Comparison of ENCODE assay signal across 22 cellular contexts in the genomic region with DNA sequence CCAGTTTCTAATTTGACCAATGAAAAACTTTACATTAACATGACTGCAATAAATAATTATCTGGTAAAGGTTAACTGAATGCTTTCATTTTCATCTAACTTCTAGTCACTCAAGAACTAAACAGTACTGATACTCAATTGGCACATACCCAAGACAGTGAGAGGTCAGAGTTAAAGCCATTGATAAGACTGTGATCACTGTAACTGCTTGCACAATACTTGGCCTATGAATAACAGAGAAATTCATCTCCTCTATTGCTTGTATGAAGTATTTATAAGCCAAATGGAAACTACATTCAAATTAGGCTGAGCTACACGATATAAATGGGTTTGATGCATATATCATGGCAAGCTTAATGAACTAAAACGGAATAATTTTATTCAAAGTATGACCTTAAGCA.
"Had no signal": no experiment of that assay in that cellular context is flagged by ENCODE, and none has a peak within 500 bp of the region (broad histone marks: within the 10 kb centered on the region; RNA-seq: fewer than 3 reads in every experiment).

No MANE protein-coding gene starts in this region.

- H3K27me3 ChIP-seq: breast epithelium, right atrium auricular region, suprapubic skin had no signal

- H3K36me3 ChIP-seq: breast epithelium had no signal

- DNase-seq: activated CD4-positive, alpha-beta T cell treated with anti-CD3 and anti-CD28 coated beads, Interleukin-2, amount 10 ng/mL, durations not matched to agents 7 days and 5 days; activated CD8-positive, alpha-beta memory T cell treated with anti-CD3 and anti-CD28 coated beads, Interleukin-2, amount 50 U/mL, for 48 hours; activated gamma-delta T cell treated with Interleukin-2 at 50 U/mL for 16 hours; activated naive CD8-positive, alpha-beta T cell treated with anti-CD3 and anti-CD28 coated beads, Interleukin-2, amount 10 ng/mL, durations not matched to agents 7 days and 5 days; activated T-cell treated with anti-CD3 and anti-CD28 coated beads, Interleukin-2, amount 50 U/mL, for 72 hours; aorta; cerebellar nuclear complex; hypothalamus; left ventricle myocardium superior; mesendoderm; nucleus accumbens; stimulated activated CD4-positive, alpha-beta T cell treated with anti-CD3 and anti-CD28 coated beads, Interleukin-4, amount 100 ng/mL, for 4 hours; T-helper 9 cell had no signal

- H3K4me3 Mint-ChIP-seq: activated CD4-positive, alpha-beta T cell treated with anti-CD3 and anti-CD28 coated beads, Interleukin-2, amount 10 ng/mL, durations not matched to agents 7 days and 5 days; activated naive CD8-positive, alpha-beta T cell treated with anti-CD3 and anti-CD28 coated beads, Interleukin-2, amount 10 ng/mL, durations not matched to agents 7 days and 5 days; activated T-cell treated with anti-CD3 and anti-CD28 coated beads, Interleukin-2, amount 50 U/mL, for 72 hours; dendritic cell treated with granulocyte-macrophage colony-stimulating factor and Interleukin-4, amounts not matched to agents 40 ng/mL and 50 ng/mL, for 4 days; nephron; stimulated activated naive CD8-positive, alpha-beta T cell treated with anti-CD3 and anti-CD28 coated beads, Interleukin-15, Interleukin-2, amounts not matched to agents 100 ng/mL and 50 ng/mL, for 24 hours; type B pancreatic cell had no signal

- H3K4me3 ChIP-seq: breast epithelium, right atrium auricular region, skin epidermis, suprapubic skin had no signal

- H3K9me3 Mint-ChIP-seq: activated CD4-positive, alpha-beta T cell treated with anti-CD3 and anti-CD28 coated beads, Interleukin-2, amount 10 ng/mL, durations not matched to agents 7 days and 5 days; activated naive CD8-positive, alpha-beta T cell treated with anti-CD3 and anti-CD28 coated beads, Interleukin-2, amount 10 ng/mL, durations not matched to agents 7 days and 5 days; activated T-cell treated with anti-CD3 and anti-CD28 coated beads, Interleukin-2, amount 50 U/mL, for 72 hours; dendritic cell treated with granulocyte-macrophage colony-stimulating factor and Interleukin-4, amounts not matched to agents 40 ng/mL and 50 ng/mL, for 4 days; nephron; stimulated activated naive CD8-positive, alpha-beta T cell treated with anti-CD3 and anti-CD28 coated beads, Interleukin-15, Interleukin-2, amounts not matched to agents 100 ng/mL and 50 ng/mL, for 24 hours; type B pancreatic cell had no signal

- H3K4me1 ChIP-seq: breast epithelium, right atrium auricular region, suprapubic skin had no signal

- H3K27me3 Mint-ChIP-seq: activated CD4-positive, alpha-beta T cell treated with anti-CD3 and anti-CD28 coated beads, Interleukin-2, amount 10 ng/mL, durations not matched to agents 7 days and 5 days; activated naive CD8-positive, alpha-beta T cell treated with anti-CD3 and anti-CD28 coated beads, Interleukin-2, amount 10 ng/mL, durations not matched to agents 7 days and 5 days; dendritic cell treated with granulocyte-macrophage colony-stimulating factor and Interleukin-4, amounts not matched to agents 40 ng/mL and 50 ng/mL, for 4 days; stimulated activated naive CD8-positive, alpha-beta T cell treated with anti-CD3 and anti-CD28 coated beads, Interleukin-15, Interleukin-2, amounts not matched to agents 100 ng/mL and 50 ng/mL, for 24 hours; type B pancreatic cell had no signal

- H3K4me1 Mint-ChIP-seq: activated CD4-positive, alpha-beta T cell treated with anti-CD3 and anti-CD28 coated beads, Interleukin-2, amount 10 ng/mL, durations not matched to agents 7 days and 5 days; nephron had no signal

- H3K27ac ChIP-seq: breast epithelium, epithelial cell of prostate, right atrium auricular region, skin epidermis, suprapubic skin had no signal

- H3K27ac Mint-ChIP-seq: activated CD4-positive, alpha-beta T cell treated with anti-CD3 and anti-CD28 coated beads, Interleukin-2, amount 10 ng/mL, durations not matched to agents 7 days and 5 days; activated naive CD8-positive, alpha-beta T cell treated with anti-CD3 and anti-CD28 coated beads, Interleukin-2, amount 10 ng/mL, durations not matched to agents 7 days and 5 days; activated T-cell treated with anti-CD3 and anti-CD28 coated beads, Interleukin-2, amount 50 U/mL, for 72 hours; dendritic cell treated with granulocyte-macrophage colony-stimulating factor and Interleukin-4, amounts not matched to agents 40 ng/mL and 50 ng/mL, for 4 days; nephron; stimulated activated naive CD8-positive, alpha-beta T cell treated with anti-CD3 and anti-CD28 coated beads, Interleukin-15, Interleukin-2, amounts not matched to agents 100 ng/mL and 50 ng/mL, for 24 hours; type B pancreatic cell had no signal

- H3K9me3 ChIP-seq: breast epithelium, right atrium auricular region, suprapubic skin had no signal

- ATAC-seq: activated T-cell treated with anti-CD3 and anti-CD28 coated beads, Interleukin-2, amount 50 U/mL, for 72 hours; left ventricle myocardium superior had no signal
